Comparison of ENCODE assay signal across 20 cellular contexts in genomic region chr3:108024146-108024836, GRCh38.
"Had no signal": no experiment of that assay in that cellular context is flagged by ENCODE, and none has a peak within 500 bp of the region (broad histone marks: within the 10 kb centered on the region; RNA-seq: fewer than 3 reads in every experiment).

No MANE protein-coding gene starts in this region.

- H3K36me3 ChIP-seq: cardiac muscle cell, esophagus muscularis mucosa, neural progenitor cell, thyroid gland, uterus had no signal

- H3K4me1 ChIP-seq: esophagus muscularis mucosa, parathyroid adenoma, uterus had no signal

- H3K27ac ChIP-seq: cardiac muscle cell, esophagus muscularis mucosa, neural progenitor cell, parathyroid adenoma, uterus had no signal

- H3K4me3 ChIP-seq: cardiac muscle cell, esophagus muscularis mucosa, lung, neural progenitor cell, thyroid gland, uterus had no signal

- H3K9me3 ChIP-seq: esophagus muscularis mucosa, thyroid gland, uterus had no signal

- ATAC-seq: activated naive CD8-positive, alpha-beta T cell treated with anti-CD3 and anti-CD28 coated beads, Interleukin-2, amount 50 U/mL, for 24 hours; activated T-helper 17 cell treated with anti-CD3 and anti-CD28 coated beads, Interleukin-2, amount 50 U/mL, for 72 hours; left colon; stimulated activated memory B cell treated with anti-CD40 and anti-IgM and Interleukin-4, amounts not matched to agents 10 μg/mL and 1 μg/mL and 100 μg/mL, for 72 hours had no signal

- H3K27me3 ChIP-seq: cardiac muscle cell, esophagus muscularis mucosa, neural progenitor cell, thyroid gland, uterus had no signal

- DNase-seq: activated CD4-positive, alpha-beta T cell treated with anti-CD3 and anti-CD28 coated beads, Interleukin-2, amount 50 U/mL, for 1 hour; activated naive CD4-positive, alpha-beta T cell treated with anti-CD3 and anti-CD28 coated beads for 36 hours; activated naive CD8-positive, alpha-beta T cell treated with anti-CD3 and anti-CD28 coated beads, Interleukin-2, amount 50 U/mL, for 24 hours; aorta; foreskin melanocyte; head of caudate nucleus; immature natural killer cell; left colon; retina; stimulated activated CD4-positive, alpha-beta T cell treated with anti-CD3 and anti-CD28 coated beads, Interleukin-12 subunit alpha, Interleukin-12 subunit beta, amount 100 ng/mL, for 4 hours; SW 1271; thyroid gland; uterus had no signal
